ENCODE assay signal across 19 cellular contexts in the genomic region with DNA sequence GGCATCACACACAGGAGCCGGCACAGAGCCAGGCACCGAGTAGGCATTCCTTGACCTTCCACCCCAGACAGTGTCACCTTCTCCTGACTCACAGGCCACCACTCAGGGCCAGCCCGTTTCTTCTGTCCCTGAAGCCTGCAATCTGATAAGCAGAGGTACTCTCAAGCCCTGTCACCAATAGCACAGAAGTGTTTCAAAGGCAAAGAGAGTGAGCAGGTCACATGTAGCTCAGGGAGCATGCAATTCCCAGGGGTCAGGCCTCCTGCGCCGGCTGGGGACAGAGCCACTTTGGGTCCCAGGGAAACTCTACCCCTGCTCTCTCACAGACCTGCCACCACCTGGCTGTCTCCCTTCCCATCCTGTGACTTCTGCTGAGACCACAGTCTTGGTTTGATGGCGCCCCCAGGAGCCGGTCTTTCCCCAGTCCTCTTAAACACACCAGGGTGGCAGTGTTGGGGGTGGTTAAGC. TPM values are rescaled to one million over a fixed set of nuclear protein-coding genes. Genes with fewer than 3 reads are reported as not detected.
DNase-seq lines count a peak whose midpoint lies in the region; ATAC-seq and TF ChIP-seq lines count a peak whose summit lies in the region.
"Had no signal": no experiment of that assay in that cellular context is flagged by ENCODE, and none has a peak within 500 bp of the region (broad histone marks: within the 10 kb centered on the region; RNA-seq: fewer than 3 reads in every experiment).

No MANE protein-coding gene starts in this region.

- H3K4me1 ChIP-seq in neural progenitor cell = no peaks in the 10 kb centered on the region

- no peak overlapping the region for H3K4me3 ChIP-seq in neural progenitor cell
- H3K4me3 ChIP-seq: GM23248, skin epidermis had no signal

- peaks cover 10% of the 10 kb centered on the region for H3K27me3 Mint-ChIP-seq in neural progenitor cell (ENCODE audit: insufficient read depth, low read depth)
- H3K27me3 Mint-ChIP-seq in MCF 10A (ENCODE audit: insufficient read depth, unreplicated experiment) = peaks cover 41% of the 10 kb centered on the region

- H4K20me1 ChIP-seq in neural progenitor cell (ENCODE audit: low read depth) = no peaks in the 10 kb centered on the region

- peak; percentile 28 to 78 for ATAC-seq in left cardiac atrium
- ATAC-seq in omental fat pad (ENCODE audit: low FRiP score) = no peak
- no peak for ATAC-seq in GM21381 (IDR thresholded peaks at IDR 0.05; ENCODE audit: unreplicated experiment)
- ATAC-seq: esophagus mucosa had no signal

- DNase-seq in NCI-H146 (lab: John Stamatoyannopoulos, UW) (peak; percentile 16), NCI-H146 treated with DMSO at 0.1 percent for 48 hours (lab: John Stamatoyannopoulos, UW; ENCODE audit: unreplicated experiment) (no peak), NCI-H69 (lab: John Stamatoyannopoulos, UW) (peak; percentile 61), left cardiac atrium (no peak), neural progenitor cell (ENCODE audit: low spot score) (no peak), omental fat pad (ENCODE audit: low spot score) (no peak), MCF 10A (ENCODE audit: unreplicated experiment) (no peak)
- DNase-seq: activated CD4-positive, alpha-beta T cell treated with anti-CD3 and anti-CD28 coated beads, Interleukin-2, amount 10 ng/mL, durations not matched to agents 24 days and 14 days; GDM1; GM23248; hippocampal formation; mammary epithelial cell; T-helper 1 cell had no signal

- BruUV-seq in MCF 10A (replicated peaks; lab: Mats Ljungman, UMichigan) = no TSS peak

- POLR2A ChIA-PET in MCF 10A (lab: Yijun Ruan, JAX) = no interaction called here

- no peaks in the 10 kb centered on the region for H3K36me3 ChIP-seq in neural progenitor cell
- H3K36me3 ChIP-seq: neutrophil had no signal

- H3K4me3 Mint-ChIP-seq in neural progenitor cell (no peak overlapping the region), MCF 10A (ENCODE audit: unreplicated experiment) (no peak overlapping the region)
- H3K4me3 Mint-ChIP-seq: activated CD4-positive, alpha-beta T cell treated with anti-CD3 and anti-CD28 coated beads, Interleukin-2, amount 10 ng/mL, durations not matched to agents 24 days and 14 days had no signal

- no peaks in the 10 kb centered on the region for H3K27me3 ChIP-seq in neural progenitor cell

- CTCF ChIA-PET in MCF 10A (lab: Yijun Ruan, JAX) = interaction anchor here (0.9 kb wide), 1 partner anchor 18 kb away, joined by 3 read pairs; no protein-coding TSS in a partner anchor

- peak; percentile 19 for TF ChIP-seq CTCF in neural progenitor cell (IDR thresholded peaks at IDR 0.05)
- no peak for TF ChIP-seq CTCF in omental fat pad (IDR thresholded peaks at IDR 0.05)
- TF ChIP-seq CTCF in MCF 10A (IDR thresholded peaks at IDR 0.05; ENCODE audit: unreplicated experiment) = no peak

- peaks cover 2% of the 10 kb centered on the region for H3K9me3 Mint-ChIP-seq in neural progenitor cell
- no peaks in the 10 kb centered on the region for H3K9me3 Mint-ChIP-seq in MCF 10A (ENCODE audit: unreplicated experiment)
- H3K9me3 Mint-ChIP-seq: activated CD4-positive, alpha-beta T cell treated with anti-CD3 and anti-CD28 coated beads, Interleukin-2, amount 10 ng/mL, durations not matched to agents 24 days and 14 days had no signal

- H3K79me2 ChIP-seq in neural progenitor cell (ENCODE audit: low read depth) = no peaks in the 10 kb centered on the region

- no peak overlapping the region for H3K4me2 ChIP-seq in neural progenitor cell

- no peak overlapping the region for H3K27ac ChIP-seq in neural progenitor cell
- H3K27ac ChIP-seq: GM23248, neutrophil, skin epidermis had no signal

- H3K27ac Mint-ChIP-seq in neural progenitor cell (no peak overlapping the region), MCF 10A (ENCODE audit: low read depth, unreplicated experiment) (no peak overlapping the region)
- H3K27ac Mint-ChIP-seq: activated CD4-positive, alpha-beta T cell treated with anti-CD3 and anti-CD28 coated beads, Interleukin-2, amount 10 ng/mL, durations not matched to agents 24 days and 14 days had no signal

- no peaks in the 10 kb centered on the region for H3F3A ChIP-seq in neural progenitor cell (ENCODE audit: low read depth)

- H3K36me3 Mint-ChIP-seq in neural progenitor cell (no peaks in the 10 kb centered on the region), MCF 10A (ENCODE audit: insufficient read depth, unreplicated experiment) (no peaks in the 10 kb centered on the region)

- H3K9ac ChIP-seq in neural progenitor cell = no peak overlapping the region
- H3K9ac ChIP-seq: GM23248 had no signal

- intact Hi-C loops in left cardiac atrium (cut with DNase I) = no loop called here
- intact Hi-C loops in MCF 10A (cut with micrococcal nuclease) = no loop called here

- H2AFZ ChIP-seq in neural progenitor cell (replicated peaks) = no peak overlapping the region
- H2AFZ ChIP-seq: GM23248 had no signal

- H3K9me3 ChIP-seq in neural progenitor cell (ENCODE audit: low read depth) = no peaks in the 10 kb centered on the region
- H3K9me3 ChIP-seq: neutrophil had no signal

- H3K4me1 Mint-ChIP-seq in neural progenitor cell = peaks cover 11% of the 10 kb centered on the region
- no peaks in the 10 kb centered on the region for H3K4me1 Mint-ChIP-seq in MCF 10A (ENCODE audit: insufficient read depth, unreplicated experiment)
- H3K4me1 Mint-ChIP-seq: activated CD4-positive, alpha-beta T cell treated with anti-CD3 and anti-CD28 coated beads, Interleukin-2, amount 10 ng/mL, durations not matched to agents 24 days and 14 days had no signal

RNA-seq across cellular contexts. Expression of a gene that starts 13.2 kb away (rescaled TPM):
- total RNA-seq in left cardiac atrium (under 1 TPM; 0.18 to 0.24 TPM), neural progenitor cell (ENCODE audit: low replicate concordance) (0.15 and 0.19 TPM in 2 replicates), omental fat pad (not detected), MCF 10A (2022) (not detected in 2 replicates)
- total RNA-seq: A172; activated CD4-positive, alpha-beta T cell treated with anti-CD3 and anti-CD28 coated beads, Interleukin-2, amount 10 ng/mL, durations not matched to agents 24 days and 14 days; esophagus mucosa; GM23248; LHCN-M2; mammary epithelial cell had no signal

RNA-seq across cellular contexts. Expression of a gene that starts 46.5 kb away (rescaled TPM):
- total RNA-seq in left cardiac atrium (100 to 1,000 TPM; 102 to 130 TPM), neural progenitor cell (ENCODE audit: low replicate concordance) (0.15 and 0.80 TPM in 2 replicates), omental fat pad (10 to 100 TPM in 1 of 4 donors, 1 to 10 TPM in 3; 2.5 to 10.7 (median 4.0) TPM), MCF 10A (2022) (not detected in 2 replicates)
- total RNA-seq: activated CD4-positive, alpha-beta T cell treated with anti-CD3 and anti-CD28 coated beads, Interleukin-2, amount 10 ng/mL, durations not matched to agents 24 days and 14 days; GM23248 had no signal

Comparison
In these comparisons a context has a peak if more than half of its experiments do, and no peak if none do; other contexts are left out.
1. DNase-seq: peak in NCI-H146 (single experiment) and NCI-H69 (single experiment); none in NCI-H146 treated with DMSO at 0.1 percent for 48 hours (single experiment), left cardiac atrium (single experiment), neural progenitor cell (single experiment), omental fat pad (single experiment) and MCF 10A (single experiment).
2. ATAC-seq: peak in left cardiac atrium (2 of 2); none in omental fat pad (single experiment) and GM21381 (single experiment).
3. RNA of a gene that starts 46.5 kb away (total RNA-seq): 102 to 130 TPM in left cardiac atrium; 2.5 to 10.7 TPM in omental fat pad, 0.15 to 0.80 TPM in neural progenitor cell and not detected in MCF 10A; every median in the first group is over 4 times any median in the second.